In genomic region chr20:41608606-41609005, GRCh38 we compare ENCODE assay signal across 23 cellular contexts. TPM values are rescaled to one million over a fixed set of nuclear protein-coding genes. Genes with fewer than 3 reads are reported as not detected.
DNase-seq lines count a peak whose midpoint lies in the region; ATAC-seq, FAIRE-seq and TF ChIP-seq lines count a peak whose summit lies in the region.
"Had no signal": no experiment of that assay in that cellular context is flagged by ENCODE, and none has a peak within 500 bp of the region (broad histone marks: within the 10 kb centered on the region; RNA-seq: fewer than 3 reads in every experiment).

No MANE protein-coding gene starts in this region.

- DNase-seq in HTR-8/SVneo (ENCODE audit: insufficient read length, low spot score) (no peak), MCF 10A (ENCODE audit: unreplicated experiment) (no peak), NCI-H82 treated with DMSO at 0.1 percent for 48 hours (lab: John Stamatoyannopoulos, UW; ENCODE audit: unreplicated experiment) (no peak)
- no peak for DNase-seq in effector memory CD8-positive, alpha-beta T cell
- DNase-seq: ACHN, C1 segment of cervical spinal cord, DMS79, H7, HFFc6, MV-4-11, NCI-H187, NCI-H2107, NCI-H2227 treated with DMSO at 0.1 percent for 48 hours, NCI-H510A treated with DMSO at 0.1 percent for 48 hours, NCI-H82, PC-3, RPMI8226, SIG-M5 had no signal

- H3K27ac Mint-ChIP-seq in effector memory CD8-positive, alpha-beta T cell: peak overlapping the region in 1 of 2 donors; percentile 3
- peak overlapping the region; percentile 2 for H3K27ac Mint-ChIP-seq in stimulated activated memory B cell treated with anti-CD40 and anti-IgM and Interleukin-4, amounts not matched to agents 10 μg/mL and 1 μg/mL and 100 μg/mL, for 72 hours
- no peak overlapping the region for H3K27ac Mint-ChIP-seq in MCF 10A (ENCODE audit: low read depth, unreplicated experiment)
- H3K27ac Mint-ChIP-seq: HFFc6 had no signal

- POLR2A ChIA-PET in MCF 10A (lab: Yijun Ruan, JAX): interaction anchor here (1.3 kb wide), 1 partner anchor 8 kb away, joined by 4 read pairs; no protein-coding TSS in a partner anchor

- CTCF ChIA-PET in MCF 10A (lab: Yijun Ruan, JAX): interaction anchor here (1.0 to 1.3 kb wide), 4 partner anchors 9 to 130 kb away, joined by 3 to 6 read pairs (median 5); no protein-coding TSS in a partner anchor

- H3K4me1 Mint-ChIP-seq in effector memory CD8-positive, alpha-beta T cell (ENCODE audit: low read depth in 2 of 2): peaks cover 43 to 61% of the 10 kb centered on the region in 2 donors
- peaks cover 53% of the 10 kb centered on the region for H3K4me1 Mint-ChIP-seq in stimulated activated memory B cell treated with anti-CD40 and anti-IgM and Interleukin-4, amounts not matched to agents 10 μg/mL and 1 μg/mL and 100 μg/mL, for 72 hours
- peaks cover 25% of the 10 kb centered on the region for H3K4me1 Mint-ChIP-seq in MCF 10A (ENCODE audit: insufficient read depth, unreplicated experiment)

- peak overlapping the region; percentile 15 to 27 for H3K4me3 Mint-ChIP-seq in effector memory CD8-positive, alpha-beta T cell
- H3K4me3 Mint-ChIP-seq in stimulated activated memory B cell treated with anti-CD40 and anti-IgM and Interleukin-4, amounts not matched to agents 10 μg/mL and 1 μg/mL and 100 μg/mL, for 72 hours: no peak overlapping the region
- H3K4me3 Mint-ChIP-seq in MCF 10A (ENCODE audit: unreplicated experiment): no peak overlapping the region
- H3K4me3 Mint-ChIP-seq: HFFc6 had no signal

- BruUV-seq in MCF 10A (replicated peaks; lab: Mats Ljungman, UMichigan): no TSS peak

- no peaks in the 10 kb centered on the region for H3K27me3 Mint-ChIP-seq in effector memory CD8-positive, alpha-beta T cell
- no peaks in the 10 kb centered on the region for H3K27me3 Mint-ChIP-seq in stimulated activated memory B cell treated with anti-CD40 and anti-IgM and Interleukin-4, amounts not matched to agents 10 μg/mL and 1 μg/mL and 100 μg/mL, for 72 hours
- no peaks in the 10 kb centered on the region for H3K27me3 Mint-ChIP-seq in MCF 10A (ENCODE audit: insufficient read depth, unreplicated experiment)

- peak; percentile 52 for FAIRE-seq in HTR-8/SVneo (lab: Jason Lieb, UNC)
- FAIRE-seq: K562 had no signal

- ATAC-seq in HG02870 (IDR thresholded peaks at IDR 0.05; ENCODE audit: unreplicated experiment) (peak; percentile 86), GM21526 (IDR thresholded peaks at IDR 0.05; ENCODE audit: low FRiP score, unreplicated experiment) (no peak)
- no peak for ATAC-seq in effector memory CD8-positive, alpha-beta T cell (replicated peaks)
- ATAC-seq in stimulated activated memory B cell treated with anti-CD40 and anti-IgM and Interleukin-4, amounts not matched to agents 10 μg/mL and 1 μg/mL and 100 μg/mL, for 72 hours: no peak
- ATAC-seq: K562, PC-3, SK-N-SH treated with all-trans-retinoic acid at 6 μM for 48 hours had no signal

- intact Hi-C loops in MCF 10A (cut with micrococcal nuclease): no loop called here

- no peaks in the 10 kb centered on the region for H3K9me3 Mint-ChIP-seq in effector memory CD8-positive, alpha-beta T cell
- peaks cover 6% of the 10 kb centered on the region for H3K9me3 Mint-ChIP-seq in stimulated activated memory B cell treated with anti-CD40 and anti-IgM and Interleukin-4, amounts not matched to agents 10 μg/mL and 1 μg/mL and 100 μg/mL, for 72 hours
- H3K9me3 Mint-ChIP-seq in MCF 10A (ENCODE audit: unreplicated experiment): no peaks in the 10 kb centered on the region
- H3K9me3 Mint-ChIP-seq: HFFc6 had no signal

- H3K36me3 Mint-ChIP-seq in effector memory CD8-positive, alpha-beta T cell (ENCODE audit: insufficient read depth): peaks cover 10% of the 10 kb centered on the region
- peaks cover 12% of the 10 kb centered on the region for H3K36me3 Mint-ChIP-seq in stimulated activated memory B cell treated with anti-CD40 and anti-IgM and Interleukin-4, amounts not matched to agents 10 μg/mL and 1 μg/mL and 100 μg/mL, for 72 hours
- no peaks in the 10 kb centered on the region for H3K36me3 Mint-ChIP-seq in MCF 10A (ENCODE audit: insufficient read depth, unreplicated experiment)

- no peak for TF ChIP-seq CTCF in MCF 10A (IDR thresholded peaks at IDR 0.05; ENCODE audit: unreplicated experiment)

RNA-seq across cellular contexts. Expression of gene CHD6, which starts 9.6 kb away (rescaled TPM):
- total RNA-seq in MCF 10A (2022): 27.1 and 27.2 TPM in 2 replicates

Comparison
In these comparisons a context has a peak if more than half of its experiments do, and no peak if none do; other contexts are left out.
1. H3K4me3 Mint-ChIP-seq: peak in effector memory CD8-positive, alpha-beta T cell (2 of 2); none in stimulated activated memory B cell treated with anti-CD40 and anti-IgM and Interleukin-4, amounts not matched to agents 10 μg/mL and 1 μg/mL and 100 μg/mL, for 72 hours (single experiment) and MCF 10A (single experiment).